ENCODE assay signal across 8 cellular contexts in genomic region chr14:73886449-73887115, GRCh38. TPM values are rescaled to one million over a fixed set of nuclear protein-coding genes. Genes with fewer than 3 reads are reported as not detected.
DNase-seq lines count a peak whose midpoint lies in the region; ATAC-seq and TF ChIP-seq lines count a peak whose summit lies in the region.

A gene with protein sequence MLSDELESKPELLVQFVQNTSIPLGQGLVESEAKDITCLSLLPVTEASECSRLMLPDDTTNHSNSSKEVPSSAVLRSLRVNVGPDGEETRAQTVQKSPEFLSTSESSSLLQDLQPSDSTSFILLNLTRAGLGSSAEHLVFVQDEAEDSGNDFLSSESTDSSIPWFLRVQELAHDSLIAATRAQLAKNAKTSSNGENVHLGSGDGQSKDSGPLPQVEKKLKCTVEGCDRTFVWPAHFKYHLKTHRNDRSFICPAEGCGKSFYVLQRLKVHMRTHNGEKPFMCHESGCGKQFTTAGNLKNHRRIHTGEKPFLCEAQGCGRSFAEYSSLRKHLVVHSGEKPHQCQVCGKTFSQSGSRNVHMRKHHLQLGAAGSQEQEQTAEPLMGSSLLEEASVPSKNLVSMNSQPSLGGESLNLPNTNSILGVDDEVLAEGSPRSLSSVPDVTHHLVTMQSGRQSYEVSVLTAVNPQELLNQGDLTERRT (plus strand): TSS chr14:73886859. CDS start chr14:73892176, 5,317 bp downstream.

- H3K9me3 ChIP-seq in Peyer's patch (no peaks in the 10 kb centered on the region), muscle layer of duodenum (ENCODE audit: control insufficient read depth in 1 of 2, low read length in 2 of 2) (no peaks in the 10 kb centered on the region)

- H3K36me3 ChIP-seq in KMS-11 (ENCODE audit: insufficient read depth) (no peaks in the 10 kb centered on the region), Peyer's patch (no peaks in the 10 kb centered on the region), muscle layer of duodenum (ENCODE audit: control insufficient read depth in 1 of 2, insufficient read depth in 2 of 2, low read length in 2 of 2) (peaks cover 0 to 6% of the 10 kb centered on the region in 2 donors)

- peaks cover 11% of the 10 kb centered on the region for H3K4me1 ChIP-seq in KMS-11 (ENCODE audit: low read depth, poor library complexity, severe bottlenecking)
- H3K4me1 ChIP-seq in Peyer's patch = peaks cover 0 to 22% (median 0%) of the 10 kb centered on the region in 4 donors
- H3K4me1 ChIP-seq in muscle layer of duodenum (ENCODE audit: control insufficient read depth in 1 of 2, insufficient read depth in 2 of 2, low read length in 2 of 2) = peaks cover 10 to 13% of the 10 kb centered on the region in 2 donors

- TF ChIP-seq CTCF in KMS-11 (conservative IDR thresholded peaks at IDR 0.05; ENCODE audit: low read depth, low read length) = no peak
- TF ChIP-seq CTCF in Peyer's patch (IDR thresholded peaks at IDR 0.05) = no peak

- peak within 1 kb of the TSS; percentile 74 for H3K9ac ChIP-seq in KMS-11

- peak within 1 kb of the TSS; percentile 98 for H2AFZ ChIP-seq in KMS-11 (ENCODE audit: low read depth)

- peak; percentile 93 for ATAC-seq in GM21737 (IDR thresholded peaks at IDR 0.05; ENCODE audit: unreplicated experiment)
- peak; percentile 99 for ATAC-seq in esophagus mucosa

- TF ChIP-seq POLR2A in Peyer's patch (IDR thresholded peaks at IDR 0.05) = peak; percentile 64 to 79

- H3K79me2 ChIP-seq in KMS-11 (ENCODE audit: insufficient read depth, low read depth) = peaks cover 53% of the 10 kb centered on the region

- H3K27ac ChIP-seq in KMS-11 (peak within 1 kb of the TSS; percentile 80), Peyer's patch (peak within 1 kb of the TSS; percentile 88 to 93 (median 90)), muscle layer of duodenum (ENCODE audit: low read length) (peak within 1 kb of the TSS; percentile 96)

- H4K20me1 ChIP-seq in KMS-11 (ENCODE audit: insufficient read depth) = no peaks in the 10 kb centered on the region

- H3K4me2 ChIP-seq in KMS-11 = peak within 1 kb of the TSS; percentile 68

- peak; percentile 71 for DNase-seq in DMS53 treated with DMSO at 0.1 percent for 48 hours (lab: John Stamatoyannopoulos, UW; ENCODE audit: unreplicated experiment)
- DNase-seq in Peyer's patch = peak; percentile 86 to 96 (median 91)
- DNase-seq in activated T-cell treated with anti-CD3 and anti-CD28 coated beads, Interleukin-2, amount 50 U/mL, for 48 hours = peak; percentile 95 to 97
- DNase-seq in stimulated activated CD8-positive, alpha-beta memory T cell treated with anti-CD3 and anti-CD28 coated beads, Interleukin-7, amount 100 ng/mL, for 4 hours (ENCODE audit: low read depth in 2 of 2) = peak; percentile 86 to 92

- H3K27me3 ChIP-seq in KMS-11 (ENCODE audit: insufficient read depth, low read depth) = no peaks in the 10 kb centered on the region
- H3K27me3 ChIP-seq in Peyer's patch = no peaks in the 10 kb centered on the region
- no peaks in the 10 kb centered on the region for H3K27me3 ChIP-seq in muscle layer of duodenum (ENCODE audit: low read depth, low read length)

- no peak within 1 kb of the TSS for H3K4me3 ChIP-seq in KMS-11 (IDR thresholded peaks at IDR 0.05; ENCODE audit: insufficient read depth, low read depth, low read length)
- H3K4me3 ChIP-seq in Peyer's patch = peak within 1 kb of the TSS; percentile 72 to 94 (median 75)
- H3K4me3 ChIP-seq in muscle layer of duodenum (ENCODE audit: low read depth in 1 of 2, low read length in 2 of 2) = peak within 1 kb of the TSS; percentile 87 to 95

RNA-seq across cellular contexts. Expression of the gene that starts here (rescaled TPM):
- total RNA-seq in Peyer's patch = 10 to 100 TPM; 44.6 to 71.2 (median 61.0) TPM
- total RNA-seq in esophagus mucosa = 33.2 TPM
